Comparison of ENCODE assay signal across 24 cellular contexts in genomic region chr7:153354071-153354470, GRCh38.
"Had no signal": no experiment of that assay in that cellular context is flagged by ENCODE, and none has a peak within 500 bp of the region (broad histone marks: within the 10 kb centered on the region; RNA-seq: fewer than 3 reads in every experiment).

No MANE protein-coding gene starts in this region.

- DNase-seq: activated CD4-positive, alpha-beta T cell treated with anti-CD3 and anti-CD28 coated beads for 1 hour; activated CD4-positive, alpha-beta T cell treated with anti-CD3 and anti-CD28 coated beads, Interleukin-2, amount 50 U/mL, for 4 hours; activated CD8-positive, alpha-beta memory T cell treated with anti-CD3 and anti-CD28 coated beads for 24 hours; activated CD8-positive, alpha-beta memory T cell treated with anti-CD3 and anti-CD28 coated beads, Interleukin-2, amount 50 U/mL, for 4 hours; activated T-cell treated with anti-CD3 and anti-CD28 coated beads, Interleukin-2, amount 50 U/mL, for 24 hours; brain microvascular endothelial cell; central memory CD4-positive, alpha-beta T cell; effector memory CD4-positive, alpha-beta T cell; foreskin keratinocyte; kidney; lower lobe of right lung; mesendoderm; mucosa of descending colon; nephron progenitor cell; pancreas; psoas muscle; right cardiac atrium; stimulated activated CD4-positive, alpha-beta T cell treated with anti-CD3 and anti-CD28 coated beads, Interleukin-1b, Interleukin-23, amount 100 ng/mL, for 48 hours; stimulated activated naive CD8-positive, alpha-beta T cell treated with anti-CD3 and anti-CD28 coated beads, Interleukin-15, amount 100 ng/mL, for 72 hours; tibial artery had no signal

- H3K36me3 ChIP-seq: ascending aorta, brain microvascular endothelial cell, lower lobe of right lung, pancreas, tibial artery had no signal

- H3K27me3 ChIP-seq: ascending aorta, brain microvascular endothelial cell, foreskin keratinocyte, pancreas, tibial artery had no signal

- H3K27ac ChIP-seq: ascending aorta, brain microvascular endothelial cell, foreskin keratinocyte, lower lobe of right lung, pancreas, psoas muscle, tibial artery had no signal

- ATAC-seq: activated naive CD4-positive, alpha-beta T cell treated with anti-CD3 and anti-CD28 coated beads, Interleukin-2, amount 50 U/mL, for 72 hours; activated T-helper 17 cell treated with anti-CD3 and anti-CD28 coated beads, Interleukin-2, amount 50 U/mL, for 72 hours; foreskin keratinocyte; lower lobe of right lung; mucosa of descending colon; pancreas; psoas muscle; right cardiac atrium; stimulated activated effector memory CD8-positive, alpha-beta T cell treated with anti-CD3 and anti-CD28 coated beads, Interleukin-12 subunit alpha, Interleukin-12 subunit beta, amount 100 ng/mL, for 72 hours; stimulated activated naive CD8-positive, alpha-beta T cell treated with anti-CD3 and anti-CD28 coated beads, Interleukin-15, amount 100 ng/mL, for 72 hours had no signal

- H3K4me1 ChIP-seq: ascending aorta, foreskin keratinocyte, lower lobe of right lung, pancreas, psoas muscle, tibial artery had no signal

- H3K9me3 ChIP-seq: ascending aorta, lower lobe of right lung, mucosa of descending colon, pancreas, psoas muscle, tibial artery had no signal

- H3K4me3 ChIP-seq: ascending aorta, lower lobe of right lung, mucosa of descending colon, pancreas, psoas muscle, tibial artery had no signal
